Comparison of ENCODE assay signal across 1 cellular context in the genomic region with DNA sequence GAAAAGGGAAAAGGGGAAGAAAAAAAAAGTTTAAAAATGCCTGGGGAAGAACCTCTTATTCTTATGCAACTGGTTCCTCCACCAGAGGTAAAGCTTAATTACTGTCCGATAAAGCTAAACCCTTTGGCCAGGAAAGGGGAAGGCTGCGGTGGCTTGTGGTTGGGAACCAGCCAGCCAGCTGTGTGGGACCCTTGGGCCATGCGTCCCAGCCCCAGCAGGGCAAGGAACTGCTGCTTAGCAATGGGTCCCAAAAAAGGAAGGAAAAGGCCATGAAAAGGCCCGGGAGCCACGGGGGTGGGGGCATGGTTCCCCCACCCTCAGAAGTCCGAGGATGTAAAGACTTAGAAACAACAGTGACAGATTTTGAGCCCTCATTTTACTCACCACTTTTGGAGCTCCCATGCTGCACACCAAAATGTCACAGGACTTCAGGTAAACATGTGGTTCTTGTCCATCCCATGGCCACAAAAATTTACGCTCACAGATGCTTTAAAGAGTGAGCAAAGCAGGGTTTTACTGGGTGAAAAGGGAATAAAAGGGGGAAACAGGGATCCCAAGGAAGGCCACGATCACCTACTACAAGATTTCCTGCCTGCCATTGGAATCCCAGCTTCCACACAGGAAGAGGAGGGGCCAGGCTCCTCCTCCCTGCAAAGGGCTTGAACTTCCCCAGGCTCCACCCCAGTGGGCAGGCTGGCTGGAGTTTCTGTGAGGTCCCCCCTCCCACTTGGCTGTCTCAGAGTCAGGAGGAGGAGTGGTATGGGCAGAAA.
TF ChIP-seq lines count a peak whose summit lies in the region.

No MANE protein-coding gene starts in this region.

TF ChIP-seq in HEK293, 187 proteins besides CTCF, POLR2A, EP300 and RAD21 (continued from another document and continues in another):
- no peak for TF ChIP-seq ZNF274 (IDR thresholded peaks at IDR 0.05; ENCODE audit: low read length)
- no peak for TF ChIP-seq ZNF274 (tag by site-specific recombination; IDR thresholded peaks at IDR 0.05; ENCODE audit: borderline replicate concordance)
- TF ChIP-seq ZNF239 (tag by site-specific recombination; IDR thresholded peaks at IDR 0.05): no peak
- no peak for TF ChIP-seq ZNF223 (tag by site-specific recombination; IDR thresholded peaks at IDR 0.05)
- TF ChIP-seq ZFP69B (tag by site-specific recombination; IDR thresholded peaks at IDR 0.05): no peak
- TF ChIP-seq, protein P1, sequence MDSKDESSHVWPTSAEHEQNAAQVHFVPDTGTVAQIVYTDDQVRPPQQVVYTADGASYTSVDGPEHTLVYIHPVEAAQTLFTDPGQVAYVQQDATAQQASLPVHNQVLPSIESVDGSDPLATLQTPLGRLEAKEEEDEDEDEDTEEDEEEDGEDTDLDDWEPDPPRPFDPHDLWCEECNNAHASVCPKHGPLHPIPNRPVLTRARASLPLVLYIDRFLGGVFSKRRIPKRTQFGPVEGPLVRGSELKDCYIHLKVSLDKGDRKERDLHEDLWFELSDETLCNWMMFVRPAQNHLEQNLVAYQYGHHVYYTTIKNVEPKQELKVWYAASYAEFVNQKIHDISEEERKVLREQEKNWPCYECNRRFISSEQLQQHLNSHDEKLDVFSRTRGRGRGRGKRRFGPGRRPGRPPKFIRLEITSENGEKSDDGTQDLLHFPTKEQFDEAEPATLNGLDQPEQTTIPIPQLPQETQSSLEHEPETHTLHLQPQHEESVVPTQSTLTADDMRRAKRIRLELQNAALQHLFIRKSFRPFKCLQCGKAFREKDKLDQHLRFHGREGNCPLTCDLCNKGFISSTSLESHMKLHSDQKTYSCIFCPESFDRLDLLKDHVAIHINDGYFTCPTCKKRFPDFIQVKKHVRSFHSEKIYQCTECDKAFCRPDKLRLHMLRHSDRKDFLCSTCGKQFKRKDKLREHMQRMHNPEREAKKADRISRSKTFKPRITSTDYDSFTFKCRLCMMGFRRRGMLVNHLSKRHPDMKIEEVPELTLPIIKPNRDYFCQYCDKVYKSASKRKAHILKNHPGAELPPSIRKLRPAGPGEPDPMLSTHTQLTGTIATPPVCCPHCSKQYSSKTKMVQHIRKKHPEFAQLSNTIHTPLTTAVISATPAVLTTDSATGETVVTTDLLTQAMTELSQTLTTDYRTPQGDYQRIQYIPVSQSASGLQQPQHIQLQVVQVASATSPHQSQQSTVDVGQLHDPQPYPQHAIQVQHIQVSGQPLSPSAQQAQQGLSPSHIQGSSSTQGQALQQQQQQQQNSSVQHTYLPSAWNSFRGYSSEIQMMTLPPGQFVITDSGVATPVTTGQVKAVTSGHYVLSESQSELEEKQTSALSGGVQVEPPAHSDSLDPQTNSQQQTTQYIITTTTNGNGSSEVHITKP (tag by site-specific recombination; IDR thresholded peaks at IDR 0.05): peak; percentile 50; the same call in 1 of the 2 replicates
- TF ChIP-seq KLF8 (tag by site-specific recombination; IDR thresholded peaks at IDR 0.05): no peak
- no peak for TF ChIP-seq ZNF404 (tag by site-specific recombination; IDR thresholded peaks at IDR 0.05)
- peak; percentile 89 for TF ChIP-seq IKZF3 (tag by site-specific recombination; IDR thresholded peaks at IDR 0.05)
- TF ChIP-seq SP3 (tag by site-specific recombination; IDR thresholded peaks at IDR 0.05): peak; percentile 83
- TF ChIP-seq MZF1 (tag by site-specific recombination; IDR thresholded peaks at IDR 0.05; ENCODE audit: borderline replicate concordance): no peak
- no peak for TF ChIP-seq ZBTB8A (tag by site-specific recombination; IDR thresholded peaks at IDR 0.05)
- TF ChIP-seq, protein P2, sequence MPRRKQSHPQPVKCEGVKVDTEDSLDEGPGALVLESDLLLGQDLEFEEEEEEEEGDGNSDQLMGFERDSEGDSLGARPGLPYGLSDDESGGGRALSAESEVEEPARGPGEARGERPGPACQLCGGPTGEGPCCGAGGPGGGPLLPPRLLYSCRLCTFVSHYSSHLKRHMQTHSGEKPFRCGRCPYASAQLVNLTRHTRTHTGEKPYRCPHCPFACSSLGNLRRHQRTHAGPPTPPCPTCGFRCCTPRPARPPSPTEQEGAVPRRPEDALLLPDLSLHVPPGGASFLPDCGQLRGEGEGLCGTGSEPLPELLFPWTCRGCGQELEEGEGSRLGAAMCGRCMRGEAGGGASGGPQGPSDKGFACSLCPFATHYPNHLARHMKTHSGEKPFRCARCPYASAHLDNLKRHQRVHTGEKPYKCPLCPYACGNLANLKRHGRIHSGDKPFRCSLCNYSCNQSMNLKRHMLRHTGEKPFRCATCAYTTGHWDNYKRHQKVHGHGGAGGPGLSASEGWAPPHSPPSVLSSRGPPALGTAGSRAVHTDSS (tag by site-specific recombination; IDR thresholded peaks at IDR 0.05): no peak
- no peak for TF ChIP-seq ZNF2 (tag by site-specific recombination; IDR thresholded peaks at IDR 0.05)
- TF ChIP-seq, protein P3, sequence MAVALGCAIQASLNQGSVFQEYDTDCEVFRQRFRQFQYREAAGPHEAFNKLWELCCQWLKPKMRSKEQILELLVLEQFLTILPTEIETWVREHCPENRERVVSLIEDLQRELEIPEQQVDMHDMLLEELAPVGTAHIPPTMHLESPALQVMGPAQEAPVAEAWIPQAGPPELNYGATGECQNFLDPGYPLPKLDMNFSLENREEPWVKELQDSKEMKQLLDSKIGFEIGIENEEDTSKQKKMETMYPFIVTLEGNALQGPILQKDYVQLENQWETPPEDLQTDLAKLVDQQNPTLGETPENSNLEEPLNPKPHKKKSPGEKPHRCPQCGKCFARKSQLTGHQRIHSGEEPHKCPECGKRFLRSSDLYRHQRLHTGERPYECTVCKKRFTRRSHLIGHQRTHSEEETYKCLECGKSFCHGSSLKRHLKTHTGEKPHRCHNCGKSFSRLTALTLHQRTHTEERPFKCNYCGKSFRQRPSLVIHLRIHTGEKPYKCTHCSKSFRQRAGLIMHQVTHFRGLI (tag by site-specific recombination; IDR thresholded peaks at IDR 0.05): no peak
- TF ChIP-seq ZNF510 (tag by site-specific recombination; IDR thresholded peaks at IDR 0.05; ENCODE audit: insufficient replicate concordance): no peak
- TF ChIP-seq ZNF76 (tag by site-specific recombination; IDR thresholded peaks at IDR 0.05; ENCODE audit: borderline replicate concordance, low read depth): peak; percentile 51
- TF ChIP-seq ZBTB21 (tag by site-specific recombination; IDR thresholded peaks at IDR 0.05): no peak
- TF ChIP-seq, protein P4, sequence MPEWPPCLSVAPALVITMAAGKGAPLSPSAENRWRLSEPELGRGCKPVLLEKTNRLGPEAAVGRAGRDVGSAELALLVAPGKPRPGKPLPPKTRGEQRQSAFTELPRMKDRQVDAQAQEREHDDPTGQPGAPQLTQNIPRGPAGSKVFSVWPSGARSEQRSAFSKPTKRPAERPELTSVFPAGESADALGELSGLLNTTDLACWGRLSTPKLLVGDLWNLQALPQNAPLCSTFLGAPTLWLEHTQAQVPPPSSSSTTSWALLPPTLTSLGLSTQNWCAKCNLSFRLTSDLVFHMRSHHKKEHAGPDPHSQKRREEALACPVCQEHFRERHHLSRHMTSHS (tag by site-specific recombination; IDR thresholded peaks at IDR 0.05): no peak
- no peak for TF ChIP-seq ZNF768 (tag by site-specific recombination; IDR thresholded peaks at IDR 0.05)
- TF ChIP-seq KLF10 (tag by site-specific recombination; IDR thresholded peaks at IDR 0.05): no peak
- no peak for TF ChIP-seq GFI1B (tag by site-specific recombination; IDR thresholded peaks at IDR 0.05)
- TF ChIP-seq GLI4 (tag by site-specific recombination; IDR thresholded peaks at IDR 0.05): no peak
- no peak for TF ChIP-seq ZNF585B (tag by site-specific recombination; IDR thresholded peaks at IDR 0.05)
- TF ChIP-seq, protein P5, sequence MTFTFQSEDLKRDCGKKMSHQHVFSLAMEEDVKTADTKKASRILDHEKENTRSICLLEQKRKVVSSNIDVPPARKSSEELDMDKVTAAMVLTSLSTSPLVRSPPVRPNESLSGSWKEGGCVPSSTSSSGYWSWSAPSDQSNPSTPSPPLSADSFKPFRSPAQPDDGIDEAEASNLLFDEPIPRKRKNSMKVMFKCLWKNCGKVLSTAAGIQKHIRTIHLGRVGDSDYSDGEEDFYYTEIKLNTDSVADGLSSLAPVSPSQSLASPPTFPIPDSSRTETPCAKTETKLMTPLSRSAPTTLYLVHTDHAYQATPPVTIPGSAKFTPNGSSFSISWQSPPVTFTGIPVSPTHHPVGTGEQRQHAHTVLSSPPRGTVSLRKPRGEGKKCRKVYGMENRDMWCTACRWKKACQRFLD (tag by site-specific recombination; IDR thresholded peaks at IDR 0.05): no peak
- peak; percentile 60; the same call in 1 of the 2 replicates for TF ChIP-seq YY1 (tag by site-specific recombination; IDR thresholded peaks at IDR 0.05)
- TF ChIP-seq ZFP3 (tag by site-specific recombination; IDR thresholded peaks at IDR 0.05; ENCODE audit: low read depth): no peak
- TF ChIP-seq ZNF791 (tag by site-specific recombination; IDR thresholded peaks at IDR 0.05): no peak
- TF ChIP-seq, protein P6, sequence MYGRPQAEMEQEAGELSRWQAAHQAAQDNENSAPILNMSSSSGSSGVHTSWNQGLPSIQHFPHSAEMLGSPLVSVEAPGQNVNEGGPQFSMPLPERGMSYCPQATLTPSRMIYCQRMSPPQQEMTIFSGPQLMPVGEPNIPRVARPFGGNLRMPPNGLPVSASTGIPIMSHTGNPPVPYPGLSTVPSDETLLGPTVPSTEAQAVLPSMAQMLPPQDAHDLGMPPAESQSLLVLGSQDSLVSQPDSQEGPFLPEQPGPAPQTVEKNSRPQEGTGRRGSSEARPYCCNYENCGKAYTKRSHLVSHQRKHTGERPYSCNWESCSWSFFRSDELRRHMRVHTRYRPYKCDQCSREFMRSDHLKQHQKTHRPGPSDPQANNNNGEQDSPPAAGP (tag by site-specific recombination; IDR thresholded peaks at IDR 0.05): no peak
- TF ChIP-seq, protein P7, sequence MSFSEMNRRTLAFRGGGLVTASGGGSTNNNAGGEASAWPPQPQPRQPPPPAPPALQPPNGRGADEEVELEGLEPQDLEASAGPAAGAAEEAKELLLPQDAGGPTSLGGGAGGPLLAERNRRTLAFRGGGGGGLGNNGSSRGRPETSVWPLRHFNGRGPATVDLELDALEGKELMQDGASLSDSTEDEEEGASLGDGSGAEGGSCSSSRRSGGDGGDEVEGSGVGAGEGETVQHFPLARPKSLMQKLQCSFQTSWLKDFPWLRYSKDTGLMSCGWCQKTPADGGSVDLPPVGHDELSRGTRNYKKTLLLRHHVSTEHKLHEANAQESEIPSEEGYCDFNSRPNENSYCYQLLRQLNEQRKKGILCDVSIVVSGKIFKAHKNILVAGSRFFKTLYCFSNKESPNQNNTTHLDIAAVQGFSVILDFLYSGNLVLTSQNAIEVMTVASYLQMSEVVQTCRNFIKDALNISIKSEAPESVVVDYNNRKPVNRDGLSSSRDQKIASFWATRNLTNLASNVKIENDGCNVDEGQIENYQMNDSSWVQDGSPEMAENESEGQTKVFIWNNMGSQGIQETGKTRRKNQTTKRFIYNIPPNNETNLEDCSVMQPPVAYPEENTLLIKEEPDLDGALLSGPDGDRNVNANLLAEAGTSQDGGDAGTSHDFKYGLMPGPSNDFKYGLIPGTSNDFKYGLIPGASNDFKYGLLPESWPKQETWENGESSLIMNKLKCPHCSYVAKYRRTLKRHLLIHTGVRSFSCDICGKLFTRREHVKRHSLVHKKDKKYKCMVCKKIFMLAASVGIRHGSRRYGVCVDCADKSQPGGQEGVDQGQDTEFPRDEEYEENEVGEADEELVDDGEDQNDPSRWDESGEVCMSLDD (tag by site-specific recombination; IDR thresholded peaks at IDR 0.05): no peak
- TF ChIP-seq, protein P8, sequence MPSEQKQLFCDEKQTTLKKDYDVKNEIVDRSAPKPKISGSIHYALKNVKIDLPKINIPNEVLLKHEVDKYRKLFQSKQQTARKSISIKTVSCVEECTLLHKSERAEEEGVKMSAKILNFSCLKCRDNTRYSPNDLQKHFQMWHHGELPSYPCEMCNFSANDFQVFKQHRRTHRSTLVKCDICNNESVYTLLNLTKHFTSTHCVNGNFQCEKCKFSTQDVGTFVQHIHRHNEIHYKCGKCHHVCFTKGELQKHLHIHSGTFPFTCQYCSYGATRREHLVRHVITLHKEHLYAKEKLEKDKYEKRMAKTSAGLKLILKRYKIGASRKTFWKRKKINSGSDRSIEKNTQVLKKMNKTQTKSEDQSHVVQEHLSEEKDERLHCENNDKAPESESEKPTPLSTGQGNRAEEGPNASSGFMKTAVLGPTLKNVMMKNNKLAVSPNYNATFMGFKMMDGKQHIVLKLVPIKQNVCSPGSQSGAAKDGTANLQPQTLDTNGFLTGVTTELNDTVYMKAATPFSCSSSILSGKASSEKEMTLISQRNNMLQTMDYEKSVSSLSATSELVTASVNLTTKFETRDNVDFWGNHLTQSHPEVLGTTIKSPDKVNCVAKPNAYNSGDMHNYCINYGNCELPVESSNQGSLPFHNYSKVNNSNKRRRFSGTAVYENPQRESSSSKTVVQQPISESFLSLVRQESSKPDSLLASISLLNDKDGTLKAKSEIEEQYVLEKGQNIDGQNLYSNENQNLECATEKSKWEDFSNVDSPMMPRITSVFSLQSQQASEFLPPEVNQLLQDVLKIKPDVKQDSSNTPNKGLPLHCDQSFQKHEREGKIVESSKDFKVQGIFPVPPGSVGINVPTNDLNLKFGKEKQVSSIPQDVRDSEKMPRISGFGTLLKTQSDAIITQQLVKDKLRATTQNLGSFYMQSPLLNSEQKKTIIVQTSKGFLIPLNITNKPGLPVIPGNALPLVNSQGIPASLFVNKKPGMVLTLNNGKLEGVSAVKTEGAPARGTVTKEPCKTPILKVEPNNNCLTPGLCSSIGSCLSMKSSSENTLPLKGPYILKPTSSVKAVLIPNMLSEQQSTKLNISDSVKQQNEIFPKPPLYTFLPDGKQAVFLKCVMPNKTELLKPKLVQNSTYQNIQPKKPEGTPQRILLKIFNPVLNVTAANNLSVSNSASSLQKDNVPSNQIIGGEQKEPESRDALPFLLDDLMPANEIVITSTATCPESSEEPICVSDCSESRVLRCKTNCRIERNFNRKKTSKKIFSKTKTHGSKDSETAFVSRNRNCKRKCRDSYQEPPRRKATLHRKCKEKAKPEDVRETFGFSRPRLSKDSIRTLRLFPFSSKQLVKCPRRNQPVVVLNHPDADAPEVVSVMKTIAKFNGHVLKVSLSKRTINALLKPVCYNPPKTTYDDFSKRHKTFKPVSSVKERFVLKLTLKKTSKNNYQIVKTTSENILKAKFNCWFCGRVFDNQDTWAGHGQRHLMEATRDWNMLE (tag by site-specific recombination; conservative IDR thresholded peaks at IDR 0.05; ENCODE audit: low read depth): 0 out of 2 replicates have a peak, but pooled peaks have one; percentile 44
- peak; percentile 49; the same call in 1 of the 2 replicates for TF ChIP-seq ZNF335 (tag by site-specific recombination; conservative IDR thresholded peaks at IDR 0.05)
- TF ChIP-seq ZNF37A (tag by site-specific recombination; IDR thresholded peaks at IDR 0.05): no peak
